ENCODE assay signal across 8 cellular contexts in the genomic region with DNA sequence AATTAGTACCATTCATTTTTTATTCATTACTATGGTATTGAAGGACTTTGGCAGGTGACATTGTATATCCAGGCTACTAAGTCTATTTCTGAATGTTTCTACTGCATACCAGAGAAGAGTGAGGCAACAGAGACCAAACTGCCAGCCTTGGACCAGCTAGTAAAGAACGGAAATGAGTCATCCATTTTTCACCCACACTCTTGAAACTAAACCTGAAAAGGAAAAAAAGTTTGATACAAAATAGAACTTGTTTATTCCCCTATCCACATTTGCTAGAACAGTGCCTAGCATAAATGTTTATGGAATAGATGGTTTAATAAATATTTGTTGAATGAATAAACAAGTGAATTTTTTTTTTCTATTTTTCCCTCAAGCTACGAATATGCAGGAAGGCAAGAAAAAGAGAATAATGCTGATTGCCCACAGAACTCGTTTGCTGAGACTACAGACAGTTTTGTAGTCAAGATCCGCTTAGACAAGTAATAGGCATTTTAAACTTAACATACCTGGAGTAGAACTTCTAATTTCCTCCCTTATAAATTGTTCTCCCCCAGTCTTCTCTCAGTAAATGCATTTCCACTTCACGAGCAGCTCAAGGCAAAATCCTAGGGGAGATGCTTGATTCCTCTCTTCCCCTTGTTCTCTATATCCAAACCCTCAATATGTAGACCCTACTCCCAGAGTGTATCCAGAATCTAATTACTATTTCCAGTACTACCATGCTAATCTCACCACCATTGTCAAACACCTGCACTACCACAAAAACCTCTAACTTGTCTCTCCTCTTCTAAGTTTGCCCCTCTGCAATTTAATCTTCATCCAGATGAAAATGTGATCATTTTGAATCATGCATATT.
DNase-seq lines count a peak whose midpoint lies in the region; ATAC-seq and TF ChIP-seq lines count a peak whose summit lies in the region.

No MANE protein-coding gene starts in this region.

- H3K27ac ChIP-seq in Peyer's patch: peak overlapping the region; percentile 2 to 60 (median 44)
- H3K27ac ChIP-seq in thymus (ENCODE audit: low read depth): peak overlapping the region; percentile 54

- H3K9me3 ChIP-seq in Peyer's patch: no peaks in the 10 kb centered on the region
- H3K9me3 ChIP-seq in adipocyte (ENCODE audit: control insufficient read depth, low read length): no peaks in the 10 kb centered on the region
- H3K9me3 ChIP-seq in thymus (ENCODE audit: control insufficient read depth): no peaks in the 10 kb centered on the region

- TF ChIP-seq CTCF in Peyer's patch (IDR thresholded peaks at IDR 0.05): no peak

- H3K4me1 ChIP-seq in Peyer's patch: peaks cover 0 to 3% (median 0%) of the 10 kb centered on the region in 4 donors
- H3K4me1 ChIP-seq in adipocyte (ENCODE audit: control insufficient read depth, insufficient read depth, low read length): peaks cover 33% of the 10 kb centered on the region
- H3K4me1 ChIP-seq in thymus (ENCODE audit: control insufficient read depth, insufficient read depth, low read length): peaks cover 11% of the 10 kb centered on the region

- no peak for TF ChIP-seq POLR2A in Peyer's patch (IDR thresholded peaks at IDR 0.05)

- no peak overlapping the region for H3K4me3 ChIP-seq in Peyer's patch
- H3K4me3 ChIP-seq in adipocyte (ENCODE audit: low read length): no peak overlapping the region
- no peak overlapping the region for H3K4me3 ChIP-seq in thymus (ENCODE audit: low read length)

- intact Hi-C loops in left colon (cut with DNase I, micrococcal nuclease): no loop called here

- DNase-seq in stimulated activated CD4-positive, alpha-beta T cell treated with anti-CD3 and anti-CD28 coated beads, Interleukin-15, amount 100 ng/mL, for 24 hours: peak; percentile 46
- no peak for DNase-seq in stimulated activated CD4-positive, alpha-beta T cell treated with anti-CD3 and anti-CD28 coated beads, Interleukin-2, amount 100 ng/mL, for 48 hours
- DNase-seq in Peyer's patch: peak in 2 of 3 donors; percentile 40 to 55
- peak; percentile 91 for DNase-seq in adipocyte (ENCODE audit: low read depth)
- DNase-seq in left colon: no peak
- no peak for DNase-seq in GOT3 (lab: John Stamatoyannopoulos, UW)

- H3K27me3 ChIP-seq in Peyer's patch (no peaks in the 10 kb centered on the region), adipocyte (replicated peaks; ENCODE audit: control insufficient read depth, insufficient read depth, low read length) (no peaks in the 10 kb centered on the region), thymus (ENCODE audit: control insufficient read depth, insufficient read depth) (no peaks in the 10 kb centered on the region)

- WGBS in thymus: 39% methylated on average over 5 of the region's 5 CpGs

- H3K36me3 ChIP-seq in Peyer's patch (no peaks in the 10 kb centered on the region), adipocyte (ENCODE audit: control insufficient read depth, insufficient read depth, low read length, severe bottlenecking) (no peaks in the 10 kb centered on the region), thymus (ENCODE audit: control insufficient read depth, insufficient read depth) (no peaks in the 10 kb centered on the region)

- no peak overlapping the region for H3K9ac ChIP-seq in adipocyte (ENCODE audit: low read length)

- ATAC-seq in HG03039 (IDR thresholded peaks at IDR 0.05; ENCODE audit: unreplicated experiment): peak; percentile 70
- ATAC-seq in left colon: peak; percentile 19

Comparison
In these comparisons a context has a peak if more than half of its experiments do, and no peak if none do; other contexts are left out.
1. DNase-seq: peak in stimulated activated CD4-positive, alpha-beta T cell treated with anti-CD3 and anti-CD28 coated beads, Interleukin-15, amount 100 ng/mL, for 24 hours (single experiment), Peyer's patch (2 of 3) and adipocyte (single experiment); none in stimulated activated CD4-positive, alpha-beta T cell treated with anti-CD3 and anti-CD28 coated beads, Interleukin-2, amount 100 ng/mL, for 48 hours (0 of 2), left colon (0 of 2) and GOT3 (single experiment).